In genomic region chr3:138673641-138674040, GRCh38 we compare ENCODE assay signal across 14 cellular contexts.
DNase-seq lines count a peak whose midpoint lies in the region; ATAC-seq and TF ChIP-seq lines count a peak whose summit lies in the region.
"Had no signal": no experiment of that assay in that cellular context is flagged by ENCODE, and none has a peak within 500 bp of the region (broad histone marks: within the 10 kb centered on the region; RNA-seq: fewer than 3 reads in every experiment).

No MANE protein-coding gene starts in this region.

- no peak for TF ChIP-seq CTCF in fibroblast of villous mesenchyme (IDR thresholded peaks at IDR 0.05; ENCODE audit: insufficient read depth, low read depth, low read length)

- ATAC-seq in HG03432 (IDR thresholded peaks at IDR 0.05; ENCODE audit: unreplicated experiment): no peak

- no peak overlapping the region for H3K4me3 ChIP-seq in fibroblast of villous mesenchyme (ENCODE audit: low read depth, low read length)
- H3K4me3 ChIP-seq: SJSA1 had no signal

- DNase-seq in NCI-H2029 treated with DMSO at 0.1 percent for 48 hours (lab: John Stamatoyannopoulos, UW) (peak; percentile 8), NCI-H2029 (lab: John Stamatoyannopoulos, UW) (no peak), amniotic epithelial cell (ENCODE audit: low read depth) (peak; percentile 92), fibroblast of villous mesenchyme (ENCODE audit: low read depth) (peak; percentile 70), renal cortical epithelial cell (ENCODE audit: low read depth) (peak; percentile 95), NCI-H446 treated with DMSO at 0.1 percent for 48 hours (lab: John Stamatoyannopoulos, UW) (no peak)
- DNase-seq in activated CD8-positive, alpha-beta memory T cell treated with anti-CD3 and anti-CD28 coated beads for 24 hours: no peak
- DNase-seq: activated CD4-positive, alpha-beta T cell treated with anti-CD3 and anti-CD28 coated beads, Interleukin-2, amount 50 U/mL, for 4 hours; anterior cingulate cortex; head of caudate nucleus; NCI-H2107; stimulated activated CD4-positive, alpha-beta T cell treated with anti-CD3 and anti-CD28 coated beads, Interleukin-4, amount 100 ng/mL, for 24 hours had no signal

Comparison
In these comparisons a context has a peak if more than half of its experiments do, and no peak if none do; other contexts are left out.
1. DNase-seq: peak in NCI-H2029 treated with DMSO at 0.1 percent for 48 hours (single experiment), amniotic epithelial cell (single experiment), fibroblast of villous mesenchyme (single experiment) and renal cortical epithelial cell (single experiment); none in NCI-H2029 (single experiment), NCI-H446 treated with DMSO at 0.1 percent for 48 hours (single experiment) and activated CD8-positive, alpha-beta memory T cell treated with anti-CD3 and anti-CD28 coated beads for 24 hours (single experiment).